13 cellular contexts compared by ENCODE assay signal in the genomic region with DNA sequence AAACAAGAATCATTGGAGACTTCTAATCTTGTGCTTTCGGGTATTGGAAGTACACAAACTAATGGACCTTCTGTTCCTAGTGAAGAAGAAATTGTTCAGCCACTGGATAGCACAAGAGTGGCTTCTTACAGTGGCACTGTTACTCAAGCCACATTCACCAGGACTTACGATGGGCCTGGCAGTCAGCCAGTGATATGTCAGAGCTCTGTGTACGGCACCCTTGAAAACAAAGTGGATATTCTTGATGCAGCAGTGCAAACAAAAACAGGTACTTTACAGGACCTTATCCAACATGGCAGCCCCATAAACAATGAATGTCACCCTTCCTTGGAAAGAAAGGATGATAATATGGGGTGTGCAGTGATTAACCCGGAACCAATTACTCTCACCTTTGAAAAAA.
"Had no signal": no experiment of that assay in that cellular context is flagged by ENCODE, and none has a peak within 500 bp of the region (broad histone marks: within the 10 kb centered on the region; RNA-seq: fewer than 3 reads in every experiment).

No MANE protein-coding gene starts in this region.

- H3K36me3 ChIP-seq: uterus had no signal

- ATAC-seq: left lobe of liver had no signal

- H3K4me1 ChIP-seq: ascending aorta, uterus had no signal

- DNase-seq: activated CD4-positive, alpha-beta T cell treated with anti-CD3 and anti-CD28 coated beads, Interleukin-2, amount 10 ng/mL, durations not matched to agents 7 days and 5 days; activated gamma-delta T cell; activated T-cell treated with anti-CD3 and anti-CD28 coated beads, Interleukin-2, amount 50 U/mL, for 48 hours; foreskin melanocyte; mesenchymal stem cell; stimulated activated CD4-positive, alpha-beta T cell treated with anti-CD3 and anti-CD28 coated beads, Interleukin-4, amount 100 ng/mL, for 1 hour; stimulated activated CD8-positive, alpha-beta memory T cell treated with anti-CD3 and anti-CD28 coated beads, Interleukin-4, amount 100 ng/mL, for 48 hours; T-helper 1 cell; uterus had no signal

- H3K4me3 ChIP-seq: ascending aorta, heart right ventricle, uterus had no signal

- H3K9me3 Mint-ChIP-seq: activated CD4-positive, alpha-beta T cell treated with anti-CD3 and anti-CD28 coated beads, Interleukin-2, amount 10 ng/mL, durations not matched to agents 7 days and 5 days; stimulated activated naive CD8-positive, alpha-beta T cell treated with anti-CD3 and anti-CD28 coated beads, Interleukin-15, Interleukin-2, amounts not matched to agents 100 ng/mL and 50 ng/mL, for 24 hours had no signal

- H3K27ac ChIP-seq: ascending aorta, heart right ventricle, uterus had no signal

- H3K27ac Mint-ChIP-seq: activated CD4-positive, alpha-beta T cell treated with anti-CD3 and anti-CD28 coated beads, Interleukin-2, amount 10 ng/mL, durations not matched to agents 7 days and 5 days had no signal

- H3K9me3 ChIP-seq: ascending aorta, heart right ventricle, uterus had no signal

- H3K27me3 ChIP-seq: ascending aorta, heart right ventricle, uterus had no signal

- H3K27me3 Mint-ChIP-seq: activated CD4-positive, alpha-beta T cell treated with anti-CD3 and anti-CD28 coated beads, Interleukin-2, amount 10 ng/mL, durations not matched to agents 7 days and 5 days; stimulated activated naive CD8-positive, alpha-beta T cell treated with anti-CD3 and anti-CD28 coated beads, Interleukin-15, Interleukin-2, amounts not matched to agents 100 ng/mL and 50 ng/mL, for 24 hours had no signal

- H3K4me3 Mint-ChIP-seq: activated CD4-positive, alpha-beta T cell treated with anti-CD3 and anti-CD28 coated beads, Interleukin-2, amount 10 ng/mL, durations not matched to agents 7 days and 5 days; stimulated activated naive CD8-positive, alpha-beta T cell treated with anti-CD3 and anti-CD28 coated beads, Interleukin-15, Interleukin-2, amounts not matched to agents 100 ng/mL and 50 ng/mL, for 24 hours had no signal
